7 cellular contexts compared by ENCODE assay signal in the genomic region with DNA sequence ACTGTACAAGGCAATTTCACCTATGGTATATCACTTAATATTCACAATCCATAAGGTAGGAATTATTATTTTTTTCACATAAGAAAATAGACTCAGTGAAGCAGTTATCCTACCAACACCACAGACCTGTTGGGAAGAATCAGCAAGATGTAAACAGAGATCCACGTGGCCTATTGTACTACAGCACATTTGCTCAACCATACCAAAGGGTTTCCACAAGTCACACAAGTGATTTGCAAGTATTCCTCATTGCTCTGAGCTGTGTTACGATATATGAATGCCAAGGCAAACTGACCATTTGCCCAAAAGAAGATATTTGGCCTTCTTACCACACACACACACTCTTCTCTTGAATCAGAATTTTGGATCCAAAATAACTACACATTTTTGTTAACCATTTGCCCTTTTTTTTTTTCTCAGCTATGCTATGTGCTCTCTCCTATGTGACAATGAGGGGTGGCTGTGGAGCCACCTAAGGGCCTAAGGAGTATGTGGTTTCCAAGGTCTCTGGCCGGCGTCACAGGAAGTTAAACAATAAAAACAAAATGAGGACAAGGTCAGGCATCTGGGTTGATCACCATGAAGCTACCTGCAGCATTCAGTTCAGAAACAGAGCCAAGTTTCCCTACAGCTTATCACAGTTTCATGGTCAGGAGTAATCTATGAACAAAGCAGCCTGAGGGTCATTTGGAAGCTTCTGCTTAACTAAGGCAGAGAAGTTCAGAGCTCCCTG.
"Had no signal": no experiment of that assay in that cellular context is flagged by ENCODE, and none has a peak within 500 bp of the region (broad histone marks: within the 10 kb centered on the region; RNA-seq: fewer than 3 reads in every experiment).

No MANE protein-coding gene starts in this region.

- H3K27ac ChIP-seq: HL-60 had no signal

- H3K9me3 Mint-ChIP-seq: H9 had no signal

- DNase-seq: GOT3, H9, HCEC 1CT, IMR-90, KG1 had no signal

- ATAC-seq: K562 had no signal

- H3K4me3 Mint-ChIP-seq: H9 had no signal

- H3K4me3 ChIP-seq: K562 had no signal

- FAIRE-seq: K562 had no signal
